In genomic region chr1:30522031-30523004, GRCh38 we compare ENCODE assay signal across 12 cellular contexts.
A peak's percentile ranks its signal among the peaks of the same experiment; 100 is the strongest.
DNase-seq lines count a peak whose midpoint lies in the region; ATAC-seq, FAIRE-seq and TF ChIP-seq lines count a peak whose summit lies in the region.
"Had no signal": no experiment of that assay in that cellular context is flagged by ENCODE, and none has a peak within 500 bp of the region (broad histone marks: within the 10 kb centered on the region; RNA-seq: fewer than 3 reads in every experiment).

No MANE protein-coding gene starts in this region.

- no peak for ATAC-seq in HG03280 (IDR thresholded peaks at IDR 0.05; ENCODE audit: unreplicated experiment)
- ATAC-seq: T-cell had no signal

- H3K9me1 ChIP-seq in keratinocyte (ENCODE audit: control insufficient read depth, extremely low read depth, insufficient read depth, low read length), result peaks cover 2% of the 10 kb centered on the region

- H3K4me2 ChIP-seq in keratinocyte (ENCODE audit: control insufficient read depth, extremely low read depth, insufficient read depth, low read depth, low read length), result peak overlapping the region; percentile 35

- H3K27ac ChIP-seq in keratinocyte (ENCODE audit: control insufficient read depth, insufficient read depth, low read length) (peak overlapping the region; percentile 67), tibial nerve (peak overlapping the region in 1 of 4 donors; percentile 69)
- H3K27ac ChIP-seq: colonic mucosa, parathyroid adenoma had no signal

- TF ChIP-seq POLR2A in tibial nerve (IDR thresholded peaks at IDR 0.05), result no peak

- H3K4me3 ChIP-seq in keratinocyte (ENCODE audit: control insufficient read depth in 2 of 3, extremely low read depth in 1 of 3, insufficient read depth in 2 of 3, low read depth in 1 of 3, low read length in 3 of 3) (no peak overlapping the region), tibial nerve (no peak overlapping the region)
- H3K4me3 ChIP-seq: colonic mucosa had no signal

- FAIRE-seq in keratinocyte (lab: Jason Lieb, UNC), result peak; percentile 78

- 54 to 55% methylated on average over 17 of the region's 17 CpGs for WGBS in tibial nerve, 2 donors

- H3K9me3 ChIP-seq in keratinocyte (ENCODE audit: control insufficient read depth, low read depth, low read length), result no peaks in the 10 kb centered on the region
- H3K9me3 ChIP-seq in tibial nerve, result no peaks in the 10 kb centered on the region
- H3K9me3 ChIP-seq: colonic mucosa had no signal

- peaks cover 50% of the 10 kb centered on the region for H3K4me1 ChIP-seq in keratinocyte (ENCODE audit: control insufficient read depth, extremely low read depth, insufficient read depth, low read length)
- H3K4me1 ChIP-seq in tibial nerve, result peaks cover 0 to 9% (median 0%) of the 10 kb centered on the region in 4 donors
- H3K4me1 ChIP-seq: colonic mucosa had no signal

- dilution Hi-C loops in keratinocyte (cut with MboI; ENCODE audit: extremely low pct_ligation_motif_present, low sequenced_read_pairs), result no loop called here

- no peaks in the 10 kb centered on the region for H3K79me2 ChIP-seq in keratinocyte (ENCODE audit: control insufficient read depth, insufficient read depth, low read length)
- H3K79me2 ChIP-seq: parathyroid adenoma had no signal

- peak overlapping the region; percentile 14 for H3K9ac ChIP-seq in keratinocyte (ENCODE audit: control insufficient read depth, extremely low read depth, insufficient read depth, low read length)
- H3K9ac ChIP-seq: parathyroid adenoma had no signal

- H3K36me3 ChIP-seq in keratinocyte (ENCODE audit: control insufficient read depth in 2 of 2, extremely low read depth in 1 of 2, insufficient read depth in 2 of 2, low read length in 2 of 2) (no peaks in the 10 kb centered on the region), tibial nerve (no peaks in the 10 kb centered on the region)
- H3K36me3 ChIP-seq: colonic mucosa had no signal

- no peaks in the 10 kb centered on the region for H4K20me1 ChIP-seq in keratinocyte (ENCODE audit: control insufficient read depth, extremely low read depth, insufficient read depth, low read length)

- H3K27me3 ChIP-seq in keratinocyte (ENCODE audit: control insufficient read depth, extremely low read depth, insufficient read depth, low read length) (no peaks in the 10 kb centered on the region), tibial nerve (peaks cover 0 to 7% of the 10 kb centered on the region in 2 donors)
- H3K27me3 ChIP-seq: colonic mucosa had no signal

- TF ChIP-seq CTCF in keratinocyte (optimal IDR thresholded peaks at IDR 0.05 in 1 of 3, IDR thresholded peaks at IDR 0.05 in 1 of 3, conservative IDR thresholded peaks at IDR 0.05 in 1 of 3; ENCODE audit: extremely low read depth in 1 of 3, insufficient read depth in 2 of 3, low read length in 3 of 3) (peak in 2 of 3 experiments; percentile 26 to 53), tibial nerve (IDR thresholded peaks at IDR 0.05) (no peak)

- peak overlapping the region; percentile 1 for H2AFZ ChIP-seq in keratinocyte (ENCODE audit: control insufficient read depth, low read length)
- H2AFZ ChIP-seq: parathyroid adenoma had no signal

- TF ChIP-seq EP300 in tibial nerve (IDR thresholded peaks at IDR 0.05), result peak in 1 of 2 donors; percentile 79

- DNase-seq in M059J (ENCODE audit: low read depth), result peak; percentile 76
- DNase-seq in cerebellum (ENCODE audit: low spot score), result peak; percentile 20
- no peak for DNase-seq in keratinocyte (ENCODE audit: low read depth, low spot score)
- DNase-seq in tibial nerve (ENCODE audit: low spot score in 2 of 2), result peak; percentile 53 to 79
- no peak for DNase-seq in NCI-H2081 (lab: John Stamatoyannopoulos, UW)
- DNase-seq in GM19238 (ENCODE audit: insufficient read length, low spot score), result no peak
- DNase-seq in DMS79 (lab: John Stamatoyannopoulos, UW), result no peak
- DNase-seq: colonic mucosa, NCI-H510A had no signal

Comparison
In these comparisons a context has a peak if more than half of its experiments do, and no peak if none do; other contexts are left out.
1. DNase-seq: peak in M059J (single experiment), cerebellum (single experiment) and tibial nerve (2 of 2); none in keratinocyte (single experiment), NCI-H2081 (0 of 2), GM19238 (single experiment) and DMS79 (single experiment).
2. CTCF ChIP-seq: peak in keratinocyte (2 of 3); none in tibial nerve (0 of 5).